ENCODE assay signal across 5 cellular contexts in the genomic region with DNA sequence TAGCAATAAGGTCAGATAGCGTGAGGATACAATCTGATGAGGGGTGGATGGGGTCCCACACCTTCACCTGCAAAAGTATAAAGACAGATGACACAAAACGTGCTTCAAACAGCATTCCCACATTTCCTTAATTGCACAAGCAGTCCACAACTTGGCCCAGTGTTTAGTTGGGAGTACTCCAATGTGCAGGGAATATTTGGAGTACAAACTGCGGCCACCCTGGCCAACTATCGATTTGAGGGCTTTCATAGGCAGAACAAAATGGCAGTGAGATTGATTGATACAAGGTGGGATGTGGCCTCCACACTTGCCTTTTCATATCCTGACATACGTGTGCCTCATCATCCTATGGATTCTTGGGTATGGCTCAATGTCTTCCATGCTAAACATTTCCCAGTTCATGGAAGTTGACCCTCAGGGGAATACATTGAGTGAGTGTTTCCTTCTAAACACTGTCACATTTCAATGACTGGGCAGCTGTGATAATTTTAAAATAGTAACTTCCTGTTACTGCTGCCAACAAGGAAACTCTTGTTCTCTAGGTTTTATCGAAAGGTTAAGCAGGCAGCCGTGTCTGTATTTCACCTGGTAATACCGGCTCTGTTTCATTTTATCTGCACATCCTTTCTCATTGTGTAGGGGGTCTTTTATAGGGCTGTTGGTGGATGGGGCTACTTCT. TPM values are rescaled to one million over a fixed set of nuclear protein-coding genes. Genes with fewer than 3 reads are reported as not detected.
"Had no signal": no experiment of that assay in that cellular context is flagged by ENCODE, and none has a peak within 500 bp of the region (broad histone marks: within the 10 kb centered on the region; RNA-seq: fewer than 3 reads in every experiment).

No MANE protein-coding gene starts in this region.

RNA-seq across cellular contexts. Expression of a gene that starts 41.6 kb away (rescaled TPM):
- total RNA-seq: M059J, PC-3, Peyer's patch, SJCRH30, SK-MEL-5 had no signal
